1 cellular context compared by ENCODE assay signal in the genomic region with DNA sequence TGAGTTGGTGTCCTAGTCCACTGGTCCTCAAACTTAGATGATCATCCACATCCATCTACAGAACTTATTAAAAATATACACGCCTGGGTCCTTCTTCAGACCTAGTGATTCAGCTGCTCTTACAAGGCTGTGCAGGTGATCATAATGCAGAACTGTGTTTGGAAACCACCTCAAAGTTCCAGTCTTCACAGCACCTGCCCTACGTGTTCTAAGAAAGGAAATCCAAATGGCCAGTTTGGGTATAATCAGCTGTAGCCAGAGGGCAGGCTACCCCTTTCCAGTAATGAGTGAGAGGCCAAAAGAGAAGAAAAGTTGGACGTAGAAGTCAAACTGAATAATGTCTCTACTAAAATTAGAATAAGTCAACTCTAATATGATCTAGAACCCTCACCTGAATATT.
TF ChIP-seq lines count a peak whose summit lies in the region.

No MANE protein-coding gene starts in this region.

TF ChIP-seq in K562, 482 proteins besides CTCF, POLR2A, EP300 and RAD21 (continued from another document):
- TF ChIP-seq, protein P1, sequence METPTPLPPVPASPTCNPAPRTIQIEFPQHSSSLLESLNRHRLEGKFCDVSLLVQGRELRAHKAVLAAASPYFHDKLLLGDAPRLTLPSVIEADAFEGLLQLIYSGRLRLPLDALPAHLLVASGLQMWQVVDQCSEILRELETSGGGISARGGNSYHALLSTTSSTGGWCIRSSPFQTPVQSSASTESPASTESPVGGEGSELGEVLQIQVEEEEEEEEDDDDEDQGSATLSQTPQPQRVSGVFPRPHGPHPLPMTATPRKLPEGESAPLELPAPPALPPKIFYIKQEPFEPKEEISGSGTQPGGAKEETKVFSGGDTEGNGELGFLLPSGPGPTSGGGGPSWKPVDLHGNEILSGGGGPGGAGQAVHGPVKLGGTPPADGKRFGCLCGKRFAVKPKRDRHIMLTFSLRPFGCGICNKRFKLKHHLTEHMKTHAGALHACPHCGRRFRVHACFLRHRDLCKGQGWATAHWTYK (CRISPR knock-in tag; IDR thresholded peaks at IDR 0.05), result no peak
- no peak for TF ChIP-seq TCFL5 (CRISPR knock-in tag; conservative IDR thresholded peaks at IDR 0.05)
- TF ChIP-seq MAFK (IDR thresholded peaks at IDR 0.05; ENCODE audit: low read length), result no peak
- no peak for TF ChIP-seq TAF7 (tag; IDR thresholded peaks at IDR 0.05)
- TF ChIP-seq, protein P2, sequence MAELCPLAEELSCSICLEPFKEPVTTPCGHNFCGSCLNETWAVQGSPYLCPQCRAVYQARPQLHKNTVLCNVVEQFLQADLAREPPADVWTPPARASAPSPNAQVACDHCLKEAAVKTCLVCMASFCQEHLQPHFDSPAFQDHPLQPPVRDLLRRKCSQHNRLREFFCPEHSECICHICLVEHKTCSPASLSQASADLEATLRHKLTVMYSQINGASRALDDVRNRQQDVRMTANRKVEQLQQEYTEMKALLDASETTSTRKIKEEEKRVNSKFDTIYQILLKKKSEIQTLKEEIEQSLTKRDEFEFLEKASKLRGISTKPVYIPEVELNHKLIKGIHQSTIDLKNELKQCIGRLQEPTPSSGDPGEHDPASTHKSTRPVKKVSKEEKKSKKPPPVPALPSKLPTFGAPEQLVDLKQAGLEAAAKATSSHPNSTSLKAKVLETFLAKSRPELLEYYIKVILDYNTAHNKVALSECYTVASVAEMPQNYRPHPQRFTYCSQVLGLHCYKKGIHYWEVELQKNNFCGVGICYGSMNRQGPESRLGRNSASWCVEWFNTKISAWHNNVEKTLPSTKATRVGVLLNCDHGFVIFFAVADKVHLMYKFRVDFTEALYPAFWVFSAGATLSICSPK (IDR thresholded peaks at IDR 0.05; ENCODE audit: borderline replicate concordance), result no peak
- no peak for TF ChIP-seq NCOA6 (IDR thresholded peaks at IDR 0.05)
- no peak for TF ChIP-seq ZNF24 (IDR thresholded peaks at IDR 0.05)
- no peak for TF ChIP-seq TFAM (CRISPR knock-in tag; conservative IDR thresholded peaks at IDR 0.05)
- TF ChIP-seq, protein P3, sequence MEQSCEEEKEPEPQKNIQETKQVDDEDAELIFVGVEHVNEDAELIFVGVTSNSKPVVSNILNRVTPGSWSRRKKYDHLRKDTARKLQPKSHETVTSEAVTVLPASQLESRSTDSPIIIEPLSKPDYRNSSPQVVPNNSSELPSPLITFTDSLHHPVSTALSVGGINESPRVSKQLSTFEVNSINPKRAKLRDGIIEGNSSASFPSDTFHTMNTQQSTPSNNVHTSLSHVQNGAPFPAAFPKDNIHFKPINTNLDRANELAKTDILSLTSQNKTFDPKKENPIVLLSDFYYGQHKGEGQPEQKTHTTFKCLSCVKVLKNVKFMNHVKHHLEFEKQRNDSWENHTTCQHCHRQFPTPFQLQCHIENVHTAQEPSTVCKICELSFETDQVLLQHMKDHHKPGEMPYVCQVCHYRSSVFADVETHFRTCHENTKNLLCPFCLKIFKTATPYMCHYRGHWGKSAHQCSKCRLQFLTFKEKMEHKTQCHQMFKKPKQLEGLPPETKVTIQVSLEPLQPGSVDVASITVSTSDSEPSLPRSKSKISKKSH (CRISPR knock-in tag; IDR thresholded peaks at IDR 0.05), result no peak
- TF ChIP-seq MAFF (IDR thresholded peaks at IDR 0.05; ENCODE audit: low read length), result no peak
